Comparison of ENCODE assay signal across 1 cellular context in genomic region chr2:239161711-239162140, GRCh38.
TF ChIP-seq lines count a peak whose summit lies in the region.

No MANE protein-coding gene starts in this region.

TF ChIP-seq in HepG2, 621 proteins besides CTCF, POLR2A, EP300 and RAD21 (continued from another document):
- TF ChIP-seq POGK (CRISPR knock-in tag; conservative IDR thresholded peaks at IDR 0.05) (no peak), HDAC1 (CRISPR knock-in tag; IDR thresholded peaks at IDR 0.05) (no peak), ZBTB42 (CRISPR knock-in tag; IDR thresholded peaks at IDR 0.05) (no peak)
